Comparison of ENCODE assay signal across 24 cellular contexts in genomic region chr5:135432113-135432512, GRCh38. TPM values are rescaled to one million over a fixed set of nuclear protein-coding genes. Genes with fewer than 3 reads are reported as not detected.
DNase-seq lines count a peak whose midpoint lies in the region; ATAC-seq and TF ChIP-seq lines count a peak whose summit lies in the region.
"Had no signal": no experiment of that assay in that cellular context is flagged by ENCODE, and none has a peak within 500 bp of the region (broad histone marks: within the 10 kb centered on the region; RNA-seq: fewer than 3 reads in every experiment).

No MANE protein-coding gene starts in this region.

- peaks cover 78 to 95% (median 89%) of the 10 kb centered on the region in 10 experiments for H3K4me1 ChIP-seq in BLaER1 treated with 17β-estradiol and CSF1 and Interleukin-3, amounts not matched to agents 10 nM and 100 nM
- H3K4me1 ChIP-seq in GM23338 (ENCODE audit: insufficient read depth) (no peaks in the 10 kb centered on the region), smooth muscle cell (ENCODE audit: low read depth) (peaks cover 30% of the 10 kb centered on the region), breast epithelium (no peaks in the 10 kb centered on the region)
- H3K4me1 ChIP-seq: A549, SJSA1 had no signal

- peaks cover 8% of the 10 kb centered on the region; the same call in 2 of the 3 replicates for H3K36me3 Mint-ChIP-seq in GM23338 (ENCODE audit: low read depth)
- H3K36me3 Mint-ChIP-seq: T-cell had no signal

- peaks cover 11% of the 10 kb centered on the region for H3K4me1 Mint-ChIP-seq in GM23338
- H3K4me1 Mint-ChIP-seq: T-cell had no signal

- DNase-seq in GM23338 (ENCODE audit: low spot score) = no peak
- DNase-seq in SW480 (ENCODE audit: low spot score) = peak; percentile 21
- DNase-seq in smooth muscle cell (lab: John Stamatoyannopoulos, UW; ENCODE audit: unreplicated experiment) = no peak
- DNase-seq in breast epithelium (ENCODE audit: low spot score in 2 of 2) = no peak
- DNase-seq in NK-92 treated with Interleukin-12 subunit alpha and Interleukin-12 subunit beta, amount 100 ng/mL, for 24 hours (lab: John Stamatoyannopoulos, UW) = no peak
- DNase-seq: HFFc6, Karpas-422, NCI-H1694 treated with DMSO at 0.1 percent for 48 hours, NCI-H2081, NCI-H2227 treated with DMSO at 0.1 percent for 48 hours, NCI-H526 treated with DMSO at 0.1 percent for 48 hours, Right ventricle myocardium superior, RPMI8226, T-cell had no signal

- TF ChIP-seq POLR2A in breast epithelium (IDR thresholded peaks at IDR 0.05) = no peak

- peaks cover 14 to 26% (median 21%) of the 10 kb centered on the region in 11 experiments for H3K9me3 ChIP-seq in BLaER1 treated with 17β-estradiol and CSF1 and Interleukin-3, amounts not matched to agents 10 nM and 100 nM (replicated peaks in 1 of 11)
- H3K9me3 ChIP-seq in smooth muscle cell (replicated peaks; ENCODE audit: low read depth) (no peaks in the 10 kb centered on the region), breast epithelium (peaks cover 4 to 6% of the 10 kb centered on the region in 2 donors)

- H3K27me3 Mint-ChIP-seq in GM23338 (ENCODE audit: insufficient read depth, low read depth, poor library complexity) = peaks cover 2% of the 10 kb centered on the region

- no peak overlapping the region for H3K4me3 Mint-ChIP-seq in GM23338
- H3K4me3 Mint-ChIP-seq: HFFc6, T-cell had no signal

- peak overlapping the region in 6 of 11 experiments; percentile 12 to 88 (median 26); a peak in 5 of 22 replicates for H3K9ac ChIP-seq in BLaER1 treated with 17β-estradiol and CSF1 and Interleukin-3, amounts not matched to agents 10 nM and 100 nM
- no peak overlapping the region for H3K9ac ChIP-seq in smooth muscle cell (ENCODE audit: low read depth)

- H2AFZ ChIP-seq in GM23338 = no peak overlapping the region
- no peak overlapping the region for H2AFZ ChIP-seq in smooth muscle cell (ENCODE audit: low read depth)

- peak overlapping the region in 10 of 11 experiments; percentile 1 to 97 (median 89); a peak in 18 of 22 replicates for H3K4me2 ChIP-seq in BLaER1 treated with 17β-estradiol and CSF1 and Interleukin-3, amounts not matched to agents 10 nM and 100 nM
- no peak overlapping the region for H3K4me2 ChIP-seq in GM23338
- no peak overlapping the region for H3K4me2 ChIP-seq in smooth muscle cell
- H3K4me2 ChIP-seq: A549 had no signal

- no peak overlapping the region for H3K27ac Mint-ChIP-seq in GM23338
- H3K27ac Mint-ChIP-seq: HFFc6, T-cell had no signal

- H3K9me2 ChIP-seq in GM23338 (ENCODE audit: insufficient read depth) = no peaks in the 10 kb centered on the region

- 92% methylated on average over 4 of the region's 4 CpGs for WGBS in smooth muscle cell (ENCODE audit: low lambda C conversion rate)

- no peaks in the 10 kb centered on the region for H4K20me1 ChIP-seq in BLaER1 treated with 17β-estradiol and CSF1 and Interleukin-3, amounts not matched to agents 10 nM and 100 nM
- no peaks in the 10 kb centered on the region for H4K20me1 ChIP-seq in GM23338 (replicated peaks; ENCODE audit: insufficient read depth)
- H4K20me1 ChIP-seq in smooth muscle cell (ENCODE audit: low read depth) = no peaks in the 10 kb centered on the region

- H3K79me2 ChIP-seq in GM23338 (replicated peaks; ENCODE audit: insufficient read depth) (no peaks in the 10 kb centered on the region), smooth muscle cell (ENCODE audit: low read depth) (no peaks in the 10 kb centered on the region)

- peaks cover 0 to 14% (median 5%) of the 10 kb centered on the region in 11 experiments; a peak in 5 of 22 replicates for H3K36me3 ChIP-seq in BLaER1 treated with 17β-estradiol and CSF1 and Interleukin-3, amounts not matched to agents 10 nM and 100 nM
- H3K36me3 ChIP-seq in GM23338 (ENCODE audit: insufficient read depth) (no peaks in the 10 kb centered on the region), smooth muscle cell (ENCODE audit: low read depth) (no peaks in the 10 kb centered on the region), breast epithelium (no peaks in the 10 kb centered on the region)
- H3K36me3 ChIP-seq: SJSA1 had no signal

- TF ChIP-seq CTCF in GM23338 (conservative IDR thresholded peaks at IDR 0.05; ENCODE audit: low read depth in 2 of 2) (no peak), smooth muscle cell (IDR thresholded peaks at IDR 0.05; ENCODE audit: borderline replicate concordance, insufficient read depth, poor library complexity, severe bottlenecking) (no peak), breast epithelium (IDR thresholded peaks at IDR 0.05) (no peak)

- H3K9me3 Mint-ChIP-seq in GM23338 = peaks cover 11% of the 10 kb centered on the region; the same call in 2 of the 3 replicates

- ATAC-seq in GM23338 = peak; percentile 43; the same call in 1 of the 3 replicates
- no peak for ATAC-seq in GM18867 (IDR thresholded peaks at IDR 0.05; ENCODE audit: unreplicated experiment)
- ATAC-seq: GM12878, HepG2, T-cell had no signal

- no peak overlapping the region for H3K4me3 ChIP-seq in BLaER1 treated with 17β-estradiol and CSF1 and Interleukin-3, amounts not matched to agents 10 nM and 100 nM
- H3K4me3 ChIP-seq in GM23338 (no peak overlapping the region), smooth muscle cell (no peak overlapping the region), breast epithelium (no peak overlapping the region)
- H3K4me3 ChIP-seq: A549, GM12878, SJSA1 had no signal

- intact Hi-C loops in breast epithelium (cut with DNase I; ENCODE audit: low total_unique reads) = no loop called here

- peak overlapping the region in 10 of 11 experiments; percentile 0 to 99 (median 92); a peak in 17 of 22 replicates for H3K27ac ChIP-seq in BLaER1 treated with 17β-estradiol and CSF1 and Interleukin-3, amounts not matched to agents 10 nM and 100 nM
- H3K27ac ChIP-seq in GM23338 (ENCODE audit: low read depth) (no peak overlapping the region), smooth muscle cell (ENCODE audit: low read depth) (peak overlapping the region; percentile 95), breast epithelium (no peak overlapping the region)
- H3K27ac ChIP-seq: A549, SJSA1 had no signal

- H3F3A ChIP-seq in GM23338 (replicated peaks; ENCODE audit: low read depth) (no peaks in the 10 kb centered on the region), smooth muscle cell (ENCODE audit: low read depth) (peaks cover 52% of the 10 kb centered on the region)

- H3K27me3 ChIP-seq in BLaER1 treated with 17β-estradiol and CSF1 and Interleukin-3, amounts not matched to agents 10 nM and 100 nM = no peaks in the 10 kb centered on the region
- H3K27me3 ChIP-seq in GM23338 (ENCODE audit: insufficient read depth) (no peaks in the 10 kb centered on the region), smooth muscle cell (ENCODE audit: low read depth) (no peaks in the 10 kb centered on the region), breast epithelium (peaks cover 0 to 7% of the 10 kb centered on the region in 2 donors)

TF ChIP-seq in GM23338, 12 proteins besides CTCF, POLR2A, EP300 and RAD21 (continues in another document):
- TF ChIP-seq JUNB (IDR thresholded peaks at IDR 0.05; ENCODE audit: unreplicated experiment) = no peak
- TF ChIP-seq ZNF331 (CRISPR knock-in tag; IDR thresholded peaks at IDR 0.05; ENCODE audit: low read depth) = no peak
- TF ChIP-seq, protein P1, sequence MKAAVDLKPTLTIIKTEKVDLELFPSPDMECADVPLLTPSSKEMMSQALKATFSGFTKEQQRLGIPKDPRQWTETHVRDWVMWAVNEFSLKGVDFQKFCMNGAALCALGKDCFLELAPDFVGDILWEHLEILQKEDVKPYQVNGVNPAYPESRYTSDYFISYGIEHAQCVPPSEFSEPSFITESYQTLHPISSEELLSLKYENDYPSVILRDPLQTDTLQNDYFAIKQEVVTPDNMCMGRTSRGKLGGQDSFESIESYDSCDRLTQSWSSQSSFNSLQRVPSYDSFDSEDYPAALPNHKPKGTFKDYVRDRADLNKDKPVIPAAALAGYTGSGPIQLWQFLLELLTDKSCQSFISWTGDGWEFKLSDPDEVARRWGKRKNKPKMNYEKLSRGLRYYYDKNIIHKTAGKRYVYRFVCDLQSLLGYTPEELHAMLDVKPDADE (IDR thresholded peaks at IDR 0.05) = no peak
- no peak for TF ChIP-seq NANOG (IDR thresholded peaks at IDR 0.05; ENCODE audit: borderline replicate concordance)

RNA-seq across cellular contexts. Expression of gene DCANP1, which starts 15.0 kb away (rescaled TPM):
- total RNA-seq in GM23338 (2014; rRNA removed; shearing (Covaris generic)) = not detected in 2 replicates
- polyA plus RNA-seq in GM23338 (2016; fragmentation: Nextera tagmentation; extraction: Ambion mirVana) (not detected in 2 replicates), smooth muscle cell (not detected in 2 replicates)
- total RNA-seq in smooth muscle cell (not detected in 2 replicates), breast epithelium (not detected)
- total RNA-seq: Daoy, GM12878, H4, HepG2, HFFc6, HT1080, NCI-H460, Right ventricle myocardium superior, SJSA1, T-cell had no signal
- polyA plus RNA-seq: A549, HepG2 had no signal

RNA-seq across cellular contexts. Expression of gene TIFAB, which starts 20.0 kb away (rescaled TPM):
- not detected in 2 replicates for total RNA-seq in GM23338 (2014; rRNA removed; shearing (Covaris generic))
- polyA plus RNA-seq in GM23338 (2016; fragmentation: Nextera tagmentation; extraction: Ambion mirVana) (not detected in 2 replicates), smooth muscle cell (0.08 and 0.11 TPM in 2 replicates)
- total RNA-seq in smooth muscle cell (under 0.01 TPM in 1 of 2 replicates, not detected in the other), breast epithelium (not detected)
- total RNA-seq: Daoy, GM12878, H4, HepG2, HFFc6, HT1080, NCI-H460, Right ventricle myocardium superior, SJSA1 had no signal
- polyA plus RNA-seq: A549, GM12878, HepG2 had no signal

RNA-seq across cellular contexts. Expression of gene MACROH2A1, which starts 33.1 kb away (rescaled TPM):
- total RNA-seq in GM23338 (2014; rRNA removed; shearing (Covaris generic)) = 64.9 and 81.6 TPM in 2 replicates
- polyA plus RNA-seq in GM23338 (2016; fragmentation: Nextera tagmentation; extraction: Ambion mirVana) (50.5 and 64.9 TPM in 2 replicates), smooth muscle cell (272 and 309 TPM in 2 replicates)
- total RNA-seq in smooth muscle cell (349 and 371 TPM in 2 replicates), breast epithelium (100 to 1,000 TPM; 255 to 293 (median 272) TPM)

Comparison
In these comparisons a context has a peak if more than half of its experiments do, and no peak if none do; other contexts are left out.
1. H3K27ac ChIP-seq: peak in BLaER1 treated with 17β-estradiol and CSF1 and Interleukin-3, amounts not matched to agents 10 nM and 100 nM (10 of 11) and smooth muscle cell (single experiment); none in GM23338 (single experiment) and breast epithelium (0 of 2).
2. H3K4me2 ChIP-seq: peak in BLaER1 treated with 17β-estradiol and CSF1 and Interleukin-3, amounts not matched to agents 10 nM and 100 nM (10 of 11); none in GM23338 (single experiment) and smooth muscle cell (single experiment).